Comparison of ENCODE assay signal across 1 cellular context in genomic region chr12:22899184-22899583, GRCh38.
TF ChIP-seq lines count a peak whose summit lies in the region.

No MANE protein-coding gene starts in this region.

TF ChIP-seq in K562, 482 proteins besides CTCF, POLR2A, EP300 and RAD21 (continued from another document and continues in another):
- TF ChIP-seq ZNF592 (IDR thresholded peaks at IDR 0.05), result peak; percentile 99
- no peak for TF ChIP-seq COPS2 (conservative IDR thresholded peaks at IDR 0.05)
- TF ChIP-seq PPARD (CRISPR knock-in tag; IDR thresholded peaks at IDR 0.05), result 0 out of 2 replicates have a peak, but pooled peaks have one; percentile 35
- TF ChIP-seq ZNF24 (IDR thresholded peaks at IDR 0.05), result 0 out of 2 replicates have a peak, but pooled peaks have one; percentile 32
- peak; percentile 33; the same call in 1 of the 2 replicates for TF ChIP-seq RNF2 (IDR thresholded peaks at IDR 0.05)
- no peak for TF ChIP-seq DNMT1 (IDR thresholded peaks at IDR 0.05)
- peak; percentile 94 for TF ChIP-seq POLR2AphosphoS5 (IDR thresholded peaks at IDR 0.05; ENCODE audit: control insufficient read depth, insufficient read depth, low read depth, low read length)
- TF ChIP-seq NCOA2 (IDR thresholded peaks at IDR 0.05; ENCODE audit: partially characterized antibody in 2 of 2), result peak in 1 of 2 experiments; percentile 25
- TF ChIP-seq NR4A1 (CRISPR knock-in tag; IDR thresholded peaks at IDR 0.05), result no peak
- TF ChIP-seq NR4A1 (tag; IDR thresholded peaks at IDR 0.05), result peak; percentile 92
- TF ChIP-seq SOX6 (IDR thresholded peaks at IDR 0.05), result peak; percentile 98
- TF ChIP-seq CREB1 (IDR thresholded peaks at IDR 0.05), result no peak
- no peak for TF ChIP-seq CREB1 (CRISPR knock-in tag; IDR thresholded peaks at IDR 0.05)
- TF ChIP-seq ARID1B (IDR thresholded peaks at IDR 0.05), result peak; percentile 96
- peak; percentile 76 for TF ChIP-seq VEZF1 (CRISPR knock-in tag; IDR thresholded peaks at IDR 0.05)
- peak; percentile 58; the same call in 1 of the 2 replicates for TF ChIP-seq ETV5 (CRISPR knock-in tag; IDR thresholded peaks at IDR 0.05; ENCODE audit: low read depth)
- peak; percentile 94 for TF ChIP-seq HSF4 (CRISPR knock-in tag; IDR thresholded peaks at IDR 0.05; ENCODE audit: borderline replicate concordance)
- peak; percentile 87 for TF ChIP-seq SMARCA4 (IDR thresholded peaks at IDR 0.05)
- peak; percentile 84; the same call in 1 of the 2 replicates for TF ChIP-seq ZNF668 (CRISPR knock-in tag; IDR thresholded peaks at IDR 0.05)
- TF ChIP-seq ZNF239 (CRISPR knock-in tag; IDR thresholded peaks at IDR 0.05), result 0 out of 2 replicates have a peak, but pooled peaks have one; percentile 15
- TF ChIP-seq, protein P1, sequence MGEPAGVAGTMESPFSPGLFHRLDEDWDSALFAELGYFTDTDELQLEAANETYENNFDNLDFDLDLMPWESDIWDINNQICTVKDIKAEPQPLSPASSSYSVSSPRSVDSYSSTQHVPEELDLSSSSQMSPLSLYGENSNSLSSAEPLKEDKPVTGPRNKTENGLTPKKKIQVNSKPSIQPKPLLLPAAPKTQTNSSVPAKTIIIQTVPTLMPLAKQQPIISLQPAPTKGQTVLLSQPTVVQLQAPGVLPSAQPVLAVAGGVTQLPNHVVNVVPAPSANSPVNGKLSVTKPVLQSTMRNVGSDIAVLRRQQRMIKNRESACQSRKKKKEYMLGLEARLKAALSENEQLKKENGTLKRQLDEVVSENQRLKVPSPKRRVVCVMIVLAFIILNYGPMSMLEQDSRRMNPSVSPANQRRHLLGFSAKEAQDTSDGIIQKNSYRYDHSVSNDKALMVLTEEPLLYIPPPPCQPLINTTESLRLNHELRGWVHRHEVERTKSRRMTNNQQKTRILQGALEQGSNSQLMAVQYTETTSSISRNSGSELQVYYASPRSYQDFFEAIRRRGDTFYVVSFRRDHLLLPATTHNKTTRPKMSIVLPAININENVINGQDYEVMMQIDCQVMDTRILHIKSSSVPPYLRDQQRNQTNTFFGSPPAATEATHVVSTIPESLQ (CRISPR knock-in tag; IDR thresholded peaks at IDR 0.05), result no peak
- no peak for TF ChIP-seq ZNF217 (CRISPR knock-in tag; IDR thresholded peaks at IDR 0.05)
- no peak for TF ChIP-seq ZNF740 (CRISPR knock-in tag; IDR thresholded peaks at IDR 0.05)
- peak in 1 of 2 experiments; percentile 78; a peak in 1 of 4 replicates for TF ChIP-seq ZNF740 (tag; IDR thresholded peaks at IDR 0.05)
- peak; percentile 51; the same call in 1 of the 2 replicates for TF ChIP-seq ZBTB17 (CRISPR knock-in tag; IDR thresholded peaks at IDR 0.05)
- no peak for TF ChIP-seq KAT8 (IDR thresholded peaks at IDR 0.05; ENCODE audit: low read depth)
- peak; percentile 96 to 97 for TF ChIP-seq TRIM24 (IDR thresholded peaks at IDR 0.05)
- peak in 1 of 2 experiments; percentile 81; a peak in 1 of 4 replicates for TF ChIP-seq ZMIZ1 (IDR thresholded peaks at IDR 0.05; ENCODE audit: low read depth in 2 of 2, low read length in 2 of 2)
- TF ChIP-seq TAL1 (IDR thresholded peaks at IDR 0.05), result peak; percentile 98
- TF ChIP-seq IRF9 (tag; IDR thresholded peaks at IDR 0.05), result peak; percentile 85
- no peak for TF ChIP-seq XRCC5 (IDR thresholded peaks at IDR 0.05; ENCODE audit: low read depth, low read length)
- TF ChIP-seq NRF1 (conservative IDR thresholded peaks at IDR 0.05 in 1 of 2, IDR thresholded peaks at IDR 0.05 in 1 of 2), result peak; percentile 89 to 90
- TF ChIP-seq GATA2 (CRISPR knock-in tag; IDR thresholded peaks at IDR 0.05), result peak; percentile 63
- peak; percentile 46; the same call in 1 of the 2 replicates for TF ChIP-seq LEF1 (IDR thresholded peaks at IDR 0.05)
- TF ChIP-seq PRDM10 (IDR thresholded peaks at IDR 0.05; ENCODE audit: partially characterized antibody), result no peak
- TF ChIP-seq ELF4 (CRISPR knock-in tag; IDR thresholded peaks at IDR 0.05), result peak; percentile 38; the same call in 1 of the 2 replicates
- no peak for TF ChIP-seq MAFG (tag; conservative IDR thresholded peaks at IDR 0.05)
- TF ChIP-seq CAMTA2 (CRISPR knock-in tag; conservative IDR thresholded peaks at IDR 0.05), result no peak
- TF ChIP-seq ZNF644 (tag; IDR thresholded peaks at IDR 0.05; ENCODE audit: low read depth), result peak; percentile 85
- peak; percentile 97 for TF ChIP-seq TEAD4 (IDR thresholded peaks at IDR 0.05; ENCODE audit: low read length)
- TF ChIP-seq TEAD4 (CRISPR knock-in tag; IDR thresholded peaks at IDR 0.05; ENCODE audit: borderline replicate concordance), result no peak
- no peak for TF ChIP-seq ZNF143 (CRISPR knock-in tag; IDR thresholded peaks at IDR 0.05)
- TF ChIP-seq ATF1 (CRISPR knock-in tag; IDR thresholded peaks at IDR 0.05), result no peak
- peak; percentile 29; the same call in 1 of the 2 replicates for TF ChIP-seq ATF1 (tag; IDR thresholded peaks at IDR 0.05)
- peak; percentile 68 for TF ChIP-seq CEBPB (tag; IDR thresholded peaks at IDR 0.05)
- TF ChIP-seq CBFA2T2 (conservative IDR thresholded peaks at IDR 0.05), result peak; percentile 96
- TF ChIP-seq ZBTB7A (IDR thresholded peaks at IDR 0.05; ENCODE audit: borderline replicate concordance, control insufficient read depth, low read depth, low read length), result peak; percentile 48; the same call in 1 of the 2 replicates
- TF ChIP-seq TBL1XR1 (IDR thresholded peaks at IDR 0.05; ENCODE audit: low read length in 2 of 2), result peak; percentile 27 to 76; a peak in 1 of 4 replicates
- TF ChIP-seq ZNF311 (CRISPR knock-in tag; IDR thresholded peaks at IDR 0.05), result peak; percentile 43; the same call in 1 of the 2 replicates
- no peak for TF ChIP-seq ZNF232 (CRISPR knock-in tag; IDR thresholded peaks at IDR 0.05)
- TF ChIP-seq TAF15 (IDR thresholded peaks at IDR 0.05; ENCODE audit: low read depth, low read length), result no peak
- 0 out of 2 replicates have a peak, but pooled peaks have one; percentile 20 for TF ChIP-seq ZBTB9 (CRISPR knock-in tag; IDR thresholded peaks at IDR 0.05)
